In the genomic region with DNA sequence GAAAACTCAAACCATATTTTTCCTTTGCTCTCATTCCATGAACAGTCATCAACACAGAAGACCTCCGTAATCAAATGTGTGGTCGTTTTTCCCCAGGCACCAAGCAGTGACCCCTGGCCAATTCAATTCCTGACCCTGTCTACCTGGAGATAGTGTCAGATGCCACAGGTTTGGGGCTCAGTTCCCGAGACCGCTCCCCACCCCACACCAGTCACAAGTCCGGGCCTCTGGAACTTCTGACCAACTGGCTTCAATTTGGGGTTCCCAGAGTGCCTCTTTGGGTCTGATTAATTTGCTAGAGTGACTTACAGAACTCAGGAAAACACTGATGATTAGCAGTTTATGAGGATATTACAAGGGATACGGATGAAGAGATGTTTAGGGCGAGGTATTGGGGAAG, we compare ENCODE assay signal across 16 cellular contexts. TPM values are rescaled to one million over a fixed set of nuclear protein-coding genes. Genes with fewer than 3 reads are reported as not detected.
DNase-seq lines count a peak whose midpoint lies in the region; ATAC-seq lines count a peak whose summit lies in the region.
"Had no signal": no experiment of that assay in that cellular context is flagged by ENCODE, and none has a peak within 500 bp of the region (broad histone marks: within the 10 kb centered on the region; RNA-seq: fewer than 3 reads in every experiment).

No MANE protein-coding gene starts in this region.

- peak overlapping the region; percentile 64 for H3K27ac Mint-ChIP-seq in activated T-cell treated with anti-CD3 and anti-CD28 coated beads, Interleukin-2, amount 50 U/mL, for 72 hours
- H3K27ac Mint-ChIP-seq in T-helper 17 cell (peak overlapping the region; percentile 98), immature natural killer cell (peak overlapping the region; percentile 68 to 98 (median 84))
- H3K27ac Mint-ChIP-seq in stimulated activated effector memory CD8-positive, alpha-beta T cell treated with anti-CD3 and anti-CD28 coated beads, Interleukin-12 subunit alpha, Interleukin-12 subunit beta, amount 100 ng/mL, for 72 hours: peak overlapping the region; percentile 98

- H3K36me3 Mint-ChIP-seq in activated T-cell treated with anti-CD3 and anti-CD28 coated beads, Interleukin-2, amount 50 U/mL, for 72 hours (ENCODE audit: insufficient read depth in 2 of 2): peaks cover under 1 to 2% of the 10 kb centered on the region in 2 donors
- H3K36me3 Mint-ChIP-seq in activated T-cell treated with anti-CD3 and anti-CD28 coated beads, Interleukin-2, amount 50 U/mL, for 4 hours (ENCODE audit: insufficient read depth): peaks cover 6% of the 10 kb centered on the region
- no peaks in the 10 kb centered on the region for H3K36me3 Mint-ChIP-seq in T-helper 17 cell (ENCODE audit: low read depth)
- H3K36me3 Mint-ChIP-seq in immature natural killer cell: peaks cover 2 to 4% (median 3%) of the 10 kb centered on the region in 3 donors
- peaks cover 70% of the 10 kb centered on the region for H3K36me3 Mint-ChIP-seq in stimulated activated effector memory CD8-positive, alpha-beta T cell treated with anti-CD3 and anti-CD28 coated beads, Interleukin-12 subunit alpha, Interleukin-12 subunit beta, amount 100 ng/mL, for 72 hours

- H3K27me3 Mint-ChIP-seq in activated T-cell treated with anti-CD3 and anti-CD28 coated beads, Interleukin-2, amount 50 U/mL, for 72 hours (ENCODE audit: low read depth): no peaks in the 10 kb centered on the region
- H3K27me3 Mint-ChIP-seq in activated T-cell treated with anti-CD3 and anti-CD28 coated beads, Interleukin-2, amount 50 U/mL, for 4 hours (ENCODE audit: low read depth): no peaks in the 10 kb centered on the region
- H3K27me3 Mint-ChIP-seq in T-helper 17 cell: no peaks in the 10 kb centered on the region
- H3K27me3 Mint-ChIP-seq in immature natural killer cell (ENCODE audit: low read depth in 3 of 3): peaks cover 8 to 14% (median 9%) of the 10 kb centered on the region in 3 donors
- H3K27me3 Mint-ChIP-seq: naive thymus-derived CD4-positive, alpha-beta T cell had no signal

- no peak for DNase-seq in activated T-cell treated with anti-CD3 and anti-CD28 coated beads, Interleukin-2, amount 50 U/mL, for 72 hours
- DNase-seq in activated T-cell treated with anti-CD3 and anti-CD28 coated beads, Interleukin-2, amount 50 U/mL, for 4 hours: no peak
- no peak for DNase-seq in T-helper 17 cell
- no peak for DNase-seq in immature natural killer cell
- peak in 1 of 2 donors; percentile 43 for DNase-seq in stimulated activated effector memory CD8-positive, alpha-beta T cell treated with anti-CD3 and anti-CD28 coated beads, Interleukin-12 subunit alpha, Interleukin-12 subunit beta, amount 100 ng/mL, for 72 hours (ENCODE audit: low spot score in 2 of 2)
- DNase-seq in SIG-M5 treated with dmso at 0.1 percent for 504 hours (lab: John Stamatoyannopoulos, UW; ENCODE audit: unreplicated experiment): no peak
- no peak for DNase-seq in mesenteric fat pad (ENCODE audit: low spot score)
- DNase-seq in dermis blood vessel endothelial cell: no peak
- DNase-seq: ACHN; activated CD8-positive, alpha-beta memory T cell treated with anti-CD3 and anti-CD28 coated beads for 24 hours; brain microvascular endothelial cell; EL; naive thymus-derived CD4-positive, alpha-beta T cell; NCI-H1436 treated with DMSO at 0.1 percent for 48 hours; stimulated activated CD4-positive, alpha-beta T cell treated with anti-CD3 and anti-CD28 coated beads, Interleukin-15, amount 100 ng/mL, for 24 hours had no signal

- no peaks in the 10 kb centered on the region for H3K9me3 Mint-ChIP-seq in activated T-cell treated with anti-CD3 and anti-CD28 coated beads, Interleukin-2, amount 50 U/mL, for 72 hours
- no peaks in the 10 kb centered on the region for H3K9me3 Mint-ChIP-seq in activated T-cell treated with anti-CD3 and anti-CD28 coated beads, Interleukin-2, amount 50 U/mL, for 4 hours
- H3K9me3 Mint-ChIP-seq in immature natural killer cell: no peaks in the 10 kb centered on the region
- H3K9me3 Mint-ChIP-seq in stimulated activated effector memory CD8-positive, alpha-beta T cell treated with anti-CD3 and anti-CD28 coated beads, Interleukin-12 subunit alpha, Interleukin-12 subunit beta, amount 100 ng/mL, for 72 hours: no peaks in the 10 kb centered on the region

- no peak for ATAC-seq in activated T-cell treated with anti-CD3 and anti-CD28 coated beads, Interleukin-2, amount 50 U/mL, for 72 hours (replicated peaks in 1 of 2)
- no peak for ATAC-seq in activated T-cell treated with anti-CD3 and anti-CD28 coated beads, Interleukin-2, amount 50 U/mL, for 4 hours
- ATAC-seq in T-helper 17 cell: no peak
- ATAC-seq in stimulated activated effector memory CD8-positive, alpha-beta T cell treated with anti-CD3 and anti-CD28 coated beads, Interleukin-12 subunit alpha, Interleukin-12 subunit beta, amount 100 ng/mL, for 72 hours: no peak
- ATAC-seq: esophagus mucosa; naive thymus-derived CD4-positive, alpha-beta T cell had no signal

- no peaks in the 10 kb centered on the region for H3K9me3 ChIP-seq in T-helper 17 cell (ENCODE audit: control insufficient read depth, low read length, poor library complexity, severe bottlenecking)

- H3K4me1 Mint-ChIP-seq in activated T-cell treated with anti-CD3 and anti-CD28 coated beads, Interleukin-2, amount 50 U/mL, for 72 hours (ENCODE audit: low read depth): peaks cover 98% of the 10 kb centered on the region
- peaks cover 92% of the 10 kb centered on the region for H3K4me1 Mint-ChIP-seq in activated T-cell treated with anti-CD3 and anti-CD28 coated beads, Interleukin-2, amount 50 U/mL, for 4 hours (ENCODE audit: low read depth)
- H3K4me1 Mint-ChIP-seq in T-helper 17 cell: peaks cover 78% of the 10 kb centered on the region
- peaks cover 96 to 100% of the 10 kb centered on the region in 2 donors for H3K4me1 Mint-ChIP-seq in immature natural killer cell
- peaks cover 93% of the 10 kb centered on the region for H3K4me1 Mint-ChIP-seq in stimulated activated effector memory CD8-positive, alpha-beta T cell treated with anti-CD3 and anti-CD28 coated beads, Interleukin-12 subunit alpha, Interleukin-12 subunit beta, amount 100 ng/mL, for 72 hours

- H3K4me3 Mint-ChIP-seq in activated T-cell treated with anti-CD3 and anti-CD28 coated beads, Interleukin-2, amount 50 U/mL, for 72 hours: peak overlapping the region; percentile 26 to 79
- H3K4me3 Mint-ChIP-seq in activated T-cell treated with anti-CD3 and anti-CD28 coated beads, Interleukin-2, amount 50 U/mL, for 4 hours: no peak overlapping the region
- H3K4me3 Mint-ChIP-seq in T-helper 17 cell: no peak overlapping the region
- H3K4me3 Mint-ChIP-seq in immature natural killer cell: peak overlapping the region; percentile 5 to 98 (median 20)
- H3K4me3 Mint-ChIP-seq in stimulated activated effector memory CD8-positive, alpha-beta T cell treated with anti-CD3 and anti-CD28 coated beads, Interleukin-12 subunit alpha, Interleukin-12 subunit beta, amount 100 ng/mL, for 72 hours: peak overlapping the region; percentile 78

RNA-seq across cellular contexts. Expression of gene IGF2R, which starts 6.0 kb away (rescaled TPM):
- total RNA-seq in activated T-cell treated with anti-CD3 and anti-CD28 coated beads, Interleukin-2, amount 50 U/mL, for 72 hours: 10 to 100 TPM; 68.9 to 83.6 TPM
- 10 to 100 TPM; 44.9 to 65.3 (median 58.2) TPM for total RNA-seq in activated T-cell treated with anti-CD3 and anti-CD28 coated beads, Interleukin-2, amount 50 U/mL, for 4 hours
- total RNA-seq in T-helper 17 cell (10 to 100 TPM; 56.7 to 59.5 TPM), mesenteric fat pad (111 TPM), dermis blood vessel endothelial cell (120 and 153 TPM in 2 replicates)
- polyA plus RNA-seq in immature natural killer cell: 10 to 100 TPM; 17.2 to 54.9 (median 21.4) TPM

Comparison
In these comparisons a context has a peak if more than half of its experiments do, and no peak if none do; other contexts are left out.
1. H3K4me3 Mint-ChIP-seq: peak in activated T-cell treated with anti-CD3 and anti-CD28 coated beads, Interleukin-2, amount 50 U/mL, for 72 hours (2 of 2), immature natural killer cell (5 of 5) and stimulated activated effector memory CD8-positive, alpha-beta T cell treated with anti-CD3 and anti-CD28 coated beads, Interleukin-12 subunit alpha, Interleukin-12 subunit beta, amount 100 ng/mL, for 72 hours (single experiment); none in activated T-cell treated with anti-CD3 and anti-CD28 coated beads, Interleukin-2, amount 50 U/mL, for 4 hours (single experiment) and T-helper 17 cell (single experiment).
2. Peak in every context shown above with its lines, with median percentiles within 50 percentile points of each other: H3K27ac Mint-ChIP-seq.